1 cellular context compared by ENCODE assay signal in the genomic region with DNA sequence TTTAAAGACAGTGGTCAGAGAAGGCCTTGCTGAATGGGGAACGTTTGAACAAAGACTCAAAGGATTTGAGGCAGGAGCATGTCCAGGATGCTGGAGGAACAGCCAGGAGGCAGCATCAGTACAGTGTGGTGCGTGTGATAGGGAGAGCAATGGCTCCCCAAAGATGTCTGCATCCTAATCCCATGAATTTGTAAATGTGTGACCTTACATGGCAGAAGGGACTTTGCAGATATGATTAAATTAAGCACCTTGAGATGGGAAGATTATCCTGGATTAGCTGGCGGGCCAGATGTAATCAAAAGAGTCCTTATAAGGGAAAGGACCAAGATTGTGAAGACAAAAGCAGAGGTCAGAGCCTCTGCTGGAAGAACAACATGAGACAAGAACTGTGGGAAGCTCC.
TF ChIP-seq lines count a peak whose summit lies in the region.

No MANE protein-coding gene starts in this region.

TF ChIP-seq in SK-N-SH treated with all-trans-retinoic acid at 6 μM for 48 hours, 23 proteins besides CTCF, POLR2A, EP300 and RAD21 (continued from another document):
- no peak for TF ChIP-seq ARNTL (CRISPR knock-in tag; IDR thresholded peaks at IDR 0.05; ENCODE audit: borderline replicate concordance, low read depth)
- TF ChIP-seq GLIS3 (CRISPR knock-in tag; IDR thresholded peaks at IDR 0.05): no peak
TF ChIP-seq in SK-N-SH treated with all-trans-retinoic acid at 6 μM for 48 hours: peak in this region for 0.
